In the genomic region with DNA sequence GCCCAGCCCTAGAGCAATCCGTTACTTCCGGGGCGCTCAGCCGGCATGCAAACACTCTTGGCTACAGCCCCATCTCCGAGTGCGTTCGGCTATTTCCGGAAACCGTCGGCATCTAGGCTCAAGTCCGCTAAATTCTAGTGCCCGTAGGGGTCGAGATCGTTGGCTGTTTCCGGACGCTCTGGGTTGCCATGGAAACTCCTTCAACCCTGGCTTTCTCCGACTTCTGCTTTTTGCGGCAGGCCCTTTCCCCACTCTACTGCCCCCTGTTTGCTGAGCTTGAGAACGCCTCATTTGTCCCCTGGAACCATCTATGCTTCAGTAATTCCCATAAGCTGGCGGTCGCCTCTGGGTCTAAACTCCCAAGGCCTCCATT, we compare ENCODE assay signal across 1 cellular context.
TF ChIP-seq lines count a peak whose summit lies in the region.

No MANE protein-coding gene starts in this region.

TF ChIP-seq in K562, 482 proteins besides CTCF, POLR2A, EP300 and RAD21 (continues in another document):
- TF ChIP-seq, protein P1, sequence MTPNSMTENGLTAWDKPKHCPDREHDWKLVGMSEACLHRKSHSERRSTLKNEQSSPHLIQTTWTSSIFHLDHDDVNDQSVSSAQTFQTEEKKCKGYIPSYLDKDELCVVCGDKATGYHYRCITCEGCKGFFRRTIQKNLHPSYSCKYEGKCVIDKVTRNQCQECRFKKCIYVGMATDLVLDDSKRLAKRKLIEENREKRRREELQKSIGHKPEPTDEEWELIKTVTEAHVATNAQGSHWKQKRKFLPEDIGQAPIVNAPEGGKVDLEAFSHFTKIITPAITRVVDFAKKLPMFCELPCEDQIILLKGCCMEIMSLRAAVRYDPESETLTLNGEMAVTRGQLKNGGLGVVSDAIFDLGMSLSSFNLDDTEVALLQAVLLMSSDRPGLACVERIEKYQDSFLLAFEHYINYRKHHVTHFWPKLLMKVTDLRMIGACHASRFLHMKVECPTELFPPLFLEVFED (CRISPR knock-in tag; conservative IDR thresholded peaks at IDR 0.05), result 0 out of 2 replicates have a peak, but pooled peaks have one; percentile 41
- no peak for TF ChIP-seq MEF2A (IDR thresholded peaks at IDR 0.05; ENCODE audit: control insufficient read depth, low read depth, low read length)
- TF ChIP-seq ETS2 (tag; IDR thresholded peaks at IDR 0.05; ENCODE audit: borderline replicate concordance, poor library complexity, severe bottlenecking), result no peak
- TF ChIP-seq NFIX (CRISPR knock-in tag; IDR thresholded peaks at IDR 0.05; ENCODE audit: low read depth), result no peak
- no peak for TF ChIP-seq PYGO2 (tag; IDR thresholded peaks at IDR 0.05)
- TF ChIP-seq, protein P2, sequence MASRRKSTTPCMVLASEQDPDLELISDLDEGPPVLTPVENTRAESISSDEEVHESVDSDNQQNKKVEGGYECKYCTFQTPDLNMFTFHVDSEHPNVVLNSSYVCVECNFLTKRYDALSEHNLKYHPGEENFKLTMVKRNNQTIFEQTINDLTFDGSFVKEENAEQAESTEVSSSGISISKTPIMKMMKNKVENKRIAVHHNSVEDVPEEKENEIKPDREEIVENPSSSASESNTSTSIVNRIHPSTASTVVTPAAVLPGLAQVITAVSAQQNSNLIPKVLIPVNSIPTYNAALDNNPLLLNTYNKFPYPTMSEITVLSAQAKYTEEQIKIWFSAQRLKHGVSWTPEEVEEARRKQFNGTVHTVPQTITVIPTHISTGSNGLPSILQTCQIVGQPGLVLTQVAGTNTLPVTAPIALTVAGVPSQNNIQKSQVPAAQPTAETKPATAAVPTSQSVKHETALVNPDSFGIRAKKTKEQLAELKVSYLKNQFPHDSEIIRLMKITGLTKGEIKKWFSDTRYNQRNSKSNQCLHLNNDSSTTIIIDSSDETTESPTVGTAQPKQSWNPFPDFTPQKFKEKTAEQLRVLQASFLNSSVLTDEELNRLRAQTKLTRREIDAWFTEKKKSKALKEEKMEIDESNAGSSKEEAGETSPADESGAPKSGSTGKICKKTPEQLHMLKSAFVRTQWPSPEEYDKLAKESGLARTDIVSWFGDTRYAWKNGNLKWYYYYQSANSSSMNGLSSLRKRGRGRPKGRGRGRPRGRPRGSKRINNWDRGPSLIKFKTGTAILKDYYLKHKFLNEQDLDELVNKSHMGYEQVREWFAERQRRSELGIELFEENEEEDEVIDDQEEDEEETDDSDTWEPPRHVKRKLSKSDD (conservative IDR thresholded peaks at IDR 0.05; ENCODE audit: low read length), result no peak
- TF ChIP-seq, protein P3, sequence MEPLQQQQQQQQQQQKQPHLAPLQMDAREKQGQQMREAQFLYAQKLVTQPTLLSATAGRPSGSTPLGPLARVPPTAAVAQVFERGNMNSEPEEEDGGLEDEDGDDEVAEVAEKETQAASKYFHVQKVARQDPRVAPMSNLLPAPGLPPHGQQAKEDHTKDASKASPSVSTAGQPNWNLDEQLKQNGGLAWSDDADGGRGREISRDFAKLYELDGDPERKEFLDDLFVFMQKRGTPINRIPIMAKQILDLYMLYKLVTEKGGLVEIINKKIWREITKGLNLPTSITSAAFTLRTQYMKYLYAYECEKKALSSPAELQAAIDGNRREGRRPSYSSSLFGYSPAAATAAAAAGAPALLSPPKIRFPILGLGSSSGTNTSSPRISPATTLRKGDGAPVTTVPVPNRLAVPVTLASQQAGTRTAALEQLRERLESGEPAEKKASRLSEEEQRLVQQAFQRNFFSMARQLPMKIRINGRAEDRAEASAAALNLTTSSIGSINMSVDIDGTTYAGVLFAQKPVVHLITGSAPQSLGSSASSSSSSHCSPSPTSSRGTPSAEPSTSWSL (CRISPR knock-in tag; IDR thresholded peaks at IDR 0.05; ENCODE audit: borderline replicate concordance), result no peak
- TF ChIP-seq TEAD4 (IDR thresholded peaks at IDR 0.05; ENCODE audit: low read length), result no peak; the same call in 1 of the 2 replicates
- no peak for TF ChIP-seq TEAD4 (CRISPR knock-in tag; IDR thresholded peaks at IDR 0.05; ENCODE audit: borderline replicate concordance)
- TF ChIP-seq, protein P4, sequence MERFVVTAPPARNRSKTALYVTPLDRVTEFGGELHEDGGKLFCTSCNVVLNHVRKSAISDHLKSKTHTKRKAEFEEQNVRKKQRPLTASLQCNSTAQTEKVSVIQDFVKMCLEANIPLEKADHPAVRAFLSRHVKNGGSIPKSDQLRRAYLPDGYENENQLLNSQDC (CRISPR knock-in tag; IDR thresholded peaks at IDR 0.05), result no peak
- no peak for TF ChIP-seq ZFP30 (CRISPR knock-in tag; IDR thresholded peaks at IDR 0.05; ENCODE audit: borderline replicate concordance)
- peak; percentile 25; the same call in 1 of the 2 replicates for TF ChIP-seq CTBP1 (IDR thresholded peaks at IDR 0.05; ENCODE audit: borderline replicate concordance)
- no peak for TF ChIP-seq FIP1L1 (IDR thresholded peaks at IDR 0.05; ENCODE audit: low read depth, low read length, poor library complexity, severe bottlenecking)
- no peak for TF ChIP-seq SMAD1 (IDR thresholded peaks at IDR 0.05; ENCODE audit: low read depth, low read length, partially characterized antibody)
- TF ChIP-seq SMARCE1 (IDR thresholded peaks at IDR 0.05), result peak; percentile 74; the same call in 1 of the 2 replicates
- TF ChIP-seq, protein P5, sequence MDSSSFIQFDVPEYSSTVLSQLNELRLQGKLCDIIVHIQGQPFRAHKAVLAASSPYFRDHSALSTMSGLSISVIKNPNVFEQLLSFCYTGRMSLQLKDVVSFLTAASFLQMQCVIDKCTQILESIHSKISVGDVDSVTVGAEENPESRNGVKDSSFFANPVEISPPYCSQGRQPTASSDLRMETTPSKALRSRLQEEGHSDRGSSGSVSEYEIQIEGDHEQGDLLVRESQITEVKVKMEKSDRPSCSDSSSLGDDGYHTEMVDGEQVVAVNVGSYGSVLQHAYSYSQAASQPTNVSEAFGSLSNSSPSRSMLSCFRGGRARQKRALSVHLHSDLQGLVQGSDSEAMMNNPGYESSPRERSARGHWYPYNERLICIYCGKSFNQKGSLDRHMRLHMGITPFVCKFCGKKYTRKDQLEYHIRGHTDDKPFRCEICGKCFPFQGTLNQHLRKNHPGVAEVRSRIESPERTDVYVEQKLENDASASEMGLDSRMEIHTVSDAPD (CRISPR knock-in tag; IDR thresholded peaks at IDR 0.05), result no peak
- no peak for TF ChIP-seq CHCHD3 (CRISPR knock-in tag; IDR thresholded peaks at IDR 0.05)
- no peak for TF ChIP-seq TRIM24 (IDR thresholded peaks at IDR 0.05)
- TF ChIP-seq, protein P6, sequence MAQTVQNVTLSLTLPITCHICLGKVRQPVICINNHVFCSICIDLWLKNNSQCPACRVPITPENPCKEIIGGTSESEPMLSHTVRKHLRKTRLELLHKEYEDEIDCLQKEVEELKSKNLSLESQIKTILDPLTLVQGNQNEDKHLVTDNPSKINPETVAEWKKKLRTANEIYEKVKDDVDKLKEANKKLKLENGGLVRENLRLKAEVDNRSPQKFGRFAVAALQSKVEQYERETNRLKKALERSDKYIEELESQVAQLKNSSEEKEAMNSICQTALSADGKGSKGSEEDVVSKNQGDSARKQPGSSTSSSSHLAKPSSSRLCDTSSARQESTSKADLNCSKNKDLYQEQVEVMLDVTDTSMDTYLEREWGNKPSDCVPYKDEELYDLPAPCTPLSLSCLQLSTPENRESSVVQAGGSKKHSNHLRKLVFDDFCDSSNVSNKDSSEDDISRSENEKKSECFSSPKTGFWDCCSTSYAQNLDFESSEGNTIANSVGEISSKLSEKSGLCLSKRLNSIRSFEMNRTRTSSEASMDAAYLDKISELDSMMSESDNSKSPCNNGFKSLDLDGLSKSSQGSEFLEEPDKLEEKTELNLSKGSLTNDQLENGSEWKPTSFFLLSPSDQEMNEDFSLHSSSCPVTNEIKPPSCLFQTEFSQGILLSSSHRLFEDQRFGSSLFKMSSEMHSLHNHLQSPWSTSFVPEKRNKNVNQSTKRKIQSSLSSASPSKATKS (CRISPR knock-in tag; IDR thresholded peaks at IDR 0.05), result no peak
- no peak for TF ChIP-seq PTBP1 (IDR thresholded peaks at IDR 0.05; ENCODE audit: low read depth, low read length)
- TF ChIP-seq, protein P7, sequence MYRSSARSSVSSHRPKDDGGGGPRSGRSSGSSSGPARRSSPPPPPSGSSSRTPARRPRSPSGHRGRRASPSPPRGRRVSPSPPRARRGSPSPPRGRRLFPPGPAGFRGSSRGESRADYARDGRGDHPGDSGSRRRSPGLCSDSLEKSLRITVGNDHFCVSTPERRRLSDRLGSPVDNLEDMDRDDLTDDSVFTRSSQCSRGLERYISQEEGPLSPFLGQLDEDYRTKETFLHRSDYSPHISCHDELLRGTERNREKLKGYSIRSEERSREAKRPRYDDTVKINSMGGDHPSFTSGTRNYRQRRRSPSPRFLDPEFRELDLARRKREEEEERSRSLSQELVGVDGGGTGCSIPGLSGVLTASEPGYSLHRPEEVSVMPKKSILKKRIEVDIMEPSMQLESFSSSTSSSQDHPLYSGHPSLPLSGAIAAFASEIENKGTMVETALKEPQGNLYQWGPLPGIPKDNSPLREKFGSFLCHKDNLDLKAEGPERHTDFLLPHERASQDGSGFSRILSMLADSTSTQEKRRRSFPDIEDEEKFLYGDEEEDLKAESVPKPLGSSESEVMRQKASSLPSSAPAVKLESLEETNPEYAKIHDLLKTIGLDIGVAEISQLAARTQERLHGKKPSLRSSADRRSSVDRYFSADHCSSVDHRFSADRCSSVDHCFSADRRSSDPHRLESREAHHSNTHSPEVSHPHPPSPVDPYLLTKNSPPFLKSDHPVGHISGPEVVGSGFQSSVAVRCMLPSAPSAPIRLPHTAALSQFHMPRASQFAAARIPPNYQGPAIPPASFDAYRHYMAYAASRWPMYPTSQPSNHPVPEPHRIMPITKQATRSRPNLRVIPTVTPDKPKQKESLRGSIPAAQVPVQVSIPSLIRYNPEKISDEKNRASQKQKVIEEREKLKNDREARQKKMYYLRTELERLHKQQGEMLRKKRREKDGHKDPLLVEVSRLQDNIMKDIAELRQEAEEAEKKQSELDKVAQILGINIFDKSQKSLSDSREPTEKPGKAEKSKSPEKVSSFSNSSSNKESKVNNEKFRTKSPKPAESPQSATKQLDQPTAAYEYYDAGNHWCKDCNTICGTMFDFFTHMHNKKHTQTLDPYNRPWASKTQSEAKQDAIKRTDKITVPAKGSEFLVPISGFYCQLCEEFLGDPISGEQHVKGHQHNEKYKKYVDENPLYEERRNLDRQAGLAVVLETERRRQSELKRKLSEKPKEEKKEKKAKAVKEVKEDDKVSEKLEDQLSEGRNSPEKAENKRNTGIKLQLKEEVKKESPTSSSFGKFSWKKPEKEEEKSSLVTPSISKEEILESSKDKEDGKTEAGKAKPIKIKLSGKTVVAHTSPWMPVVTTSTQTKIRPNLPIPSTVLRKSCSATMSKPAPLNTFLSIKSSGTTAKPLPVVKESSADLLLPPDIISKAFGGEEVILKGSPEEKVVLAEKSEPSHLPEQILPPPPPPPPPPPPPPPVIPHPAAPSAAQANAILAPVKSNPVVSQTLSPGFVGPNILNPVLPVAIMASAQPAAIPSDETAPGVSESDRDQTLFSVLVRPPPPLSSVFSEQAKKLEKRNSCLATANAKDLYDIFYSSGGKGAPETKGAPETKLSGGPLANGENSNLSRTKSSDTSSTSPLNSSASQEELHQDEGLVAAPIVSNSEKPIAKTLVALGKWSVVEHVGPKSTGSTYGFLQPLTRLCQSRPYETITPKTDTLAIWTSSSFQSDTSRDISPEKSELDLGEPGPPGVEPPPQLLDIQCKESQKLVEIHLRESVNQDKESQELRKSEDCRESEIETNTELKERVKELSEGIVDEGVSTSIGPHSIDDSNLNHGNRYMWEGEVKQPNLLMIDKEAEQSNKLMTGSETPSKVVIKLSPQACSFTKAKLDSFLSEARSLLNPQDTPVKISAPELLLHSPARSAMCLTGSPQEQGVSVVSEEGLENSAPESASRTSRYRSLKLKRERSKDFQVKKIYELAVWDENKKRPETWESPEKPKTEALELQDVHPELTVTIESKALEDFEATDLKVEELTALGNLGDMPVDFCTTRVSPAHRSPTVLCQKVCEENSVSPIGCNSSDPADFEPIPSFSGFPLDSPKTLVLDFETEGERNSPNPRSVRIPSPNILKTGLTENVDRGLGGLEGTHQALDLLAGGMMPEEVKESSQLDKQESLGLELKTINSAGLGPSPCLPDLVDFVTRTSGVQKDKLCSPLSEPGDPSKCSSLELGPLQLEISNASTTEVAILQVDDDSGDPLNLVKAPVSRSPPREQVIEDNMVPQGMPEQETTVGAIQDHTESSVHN (IDR thresholded peaks at IDR 0.05; ENCODE audit: borderline replicate concordance in 1 of 2, low read depth in 1 of 2), result no peak; a peak in 1 of 4 replicates
- TF ChIP-seq, protein P8, sequence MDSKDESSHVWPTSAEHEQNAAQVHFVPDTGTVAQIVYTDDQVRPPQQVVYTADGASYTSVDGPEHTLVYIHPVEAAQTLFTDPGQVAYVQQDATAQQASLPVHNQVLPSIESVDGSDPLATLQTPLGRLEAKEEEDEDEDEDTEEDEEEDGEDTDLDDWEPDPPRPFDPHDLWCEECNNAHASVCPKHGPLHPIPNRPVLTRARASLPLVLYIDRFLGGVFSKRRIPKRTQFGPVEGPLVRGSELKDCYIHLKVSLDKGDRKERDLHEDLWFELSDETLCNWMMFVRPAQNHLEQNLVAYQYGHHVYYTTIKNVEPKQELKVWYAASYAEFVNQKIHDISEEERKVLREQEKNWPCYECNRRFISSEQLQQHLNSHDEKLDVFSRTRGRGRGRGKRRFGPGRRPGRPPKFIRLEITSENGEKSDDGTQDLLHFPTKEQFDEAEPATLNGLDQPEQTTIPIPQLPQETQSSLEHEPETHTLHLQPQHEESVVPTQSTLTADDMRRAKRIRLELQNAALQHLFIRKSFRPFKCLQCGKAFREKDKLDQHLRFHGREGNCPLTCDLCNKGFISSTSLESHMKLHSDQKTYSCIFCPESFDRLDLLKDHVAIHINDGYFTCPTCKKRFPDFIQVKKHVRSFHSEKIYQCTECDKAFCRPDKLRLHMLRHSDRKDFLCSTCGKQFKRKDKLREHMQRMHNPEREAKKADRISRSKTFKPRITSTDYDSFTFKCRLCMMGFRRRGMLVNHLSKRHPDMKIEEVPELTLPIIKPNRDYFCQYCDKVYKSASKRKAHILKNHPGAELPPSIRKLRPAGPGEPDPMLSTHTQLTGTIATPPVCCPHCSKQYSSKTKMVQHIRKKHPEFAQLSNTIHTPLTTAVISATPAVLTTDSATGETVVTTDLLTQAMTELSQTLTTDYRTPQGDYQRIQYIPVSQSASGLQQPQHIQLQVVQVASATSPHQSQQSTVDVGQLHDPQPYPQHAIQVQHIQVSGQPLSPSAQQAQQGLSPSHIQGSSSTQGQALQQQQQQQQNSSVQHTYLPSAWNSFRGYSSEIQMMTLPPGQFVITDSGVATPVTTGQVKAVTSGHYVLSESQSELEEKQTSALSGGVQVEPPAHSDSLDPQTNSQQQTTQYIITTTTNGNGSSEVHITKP (IDR thresholded peaks at IDR 0.05; ENCODE audit: partially characterized antibody), result peak; percentile 80
- TF ChIP-seq, protein P9, sequence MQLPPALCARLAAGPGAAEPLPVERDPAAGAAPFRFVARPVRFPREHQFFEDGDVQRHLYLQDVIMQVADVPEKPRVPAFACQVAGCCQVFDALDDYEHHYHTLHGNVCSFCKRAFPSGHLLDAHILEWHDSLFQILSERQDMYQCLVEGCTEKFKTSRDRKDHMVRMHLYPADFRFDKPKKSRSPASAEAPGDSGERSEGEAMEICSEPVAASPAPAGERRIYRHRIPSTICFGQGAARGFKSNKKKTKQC (CRISPR knock-in tag; IDR thresholded peaks at IDR 0.05), result no peak
- TF ChIP-seq TGIF2 (CRISPR knock-in tag; IDR thresholded peaks at IDR 0.05), result no peak
